8 cellular contexts compared by ENCODE assay signal in genomic region chr9:122370869-122371467, GRCh38. TPM values are rescaled to one million over a fixed set of nuclear protein-coding genes. Genes with fewer than 3 reads are reported as not detected.
DNase-seq lines count a peak whose midpoint lies in the region; ATAC-seq and TF ChIP-seq lines count a peak whose summit lies in the region.

Gene PTGS1, plus strand, starts transcription at chr9:122371024. Its CDS starts 61 bp downstream, at chr9:122371085.

- H3K27me3 ChIP-seq in ACC112 (ENCODE audit: insufficient read depth, low read length) (no peaks in the 10 kb centered on the region), Peyer's patch (no peaks in the 10 kb centered on the region), muscle layer of colon (ENCODE audit: control insufficient read depth in 1 of 2, insufficient read depth in 2 of 2, low read length in 2 of 2) (no peaks in the 10 kb centered on the region)
- H3K27me3 ChIP-seq in effector memory CD4-positive, alpha-beta T cell (replicated peaks; ENCODE audit: control insufficient read depth, insufficient read depth, low read length, poor library complexity, severe bottlenecking): no peaks in the 10 kb centered on the region

- no peaks in the 10 kb centered on the region for H3K36me3 Mint-ChIP-seq in endothelial cell (ENCODE audit: low read depth, unreplicated experiment)

- no peaks in the 10 kb centered on the region for H3K9me3 Mint-ChIP-seq in endothelial cell (ENCODE audit: unreplicated experiment)

- peaks cover 19% of the 10 kb centered on the region for H3K79me2 ChIP-seq in ACC112 (ENCODE audit: control insufficient read depth, insufficient read depth, low read length, unreplicated experiment)

- H3K27me3 Mint-ChIP-seq in endothelial cell (ENCODE audit: unreplicated experiment): peaks cover 19% of the 10 kb centered on the region

- peak; percentile 56 for ATAC-seq in HG03060 (IDR thresholded peaks at IDR 0.05; ENCODE audit: low read depth, unreplicated experiment)

- no peaks in the 10 kb centered on the region for H3K36me3 ChIP-seq in ACC112 (ENCODE audit: insufficient read depth, low read length)
- no peaks in the 10 kb centered on the region for H3K36me3 ChIP-seq in Peyer's patch
- H3K36me3 ChIP-seq in muscle layer of colon (ENCODE audit: insufficient read depth, low read length): no peaks in the 10 kb centered on the region
- H3K36me3 ChIP-seq in effector memory CD4-positive, alpha-beta T cell (ENCODE audit: control insufficient read depth, insufficient read depth, low read length): no peaks in the 10 kb centered on the region

- TF ChIP-seq POLR2A in Peyer's patch (IDR thresholded peaks at IDR 0.05): no peak

- H3K4me3 Mint-ChIP-seq in endothelial cell (ENCODE audit: unreplicated experiment): peak within 1 kb of the TSS; percentile 65

- H3K27ac ChIP-seq in ACC112 (ENCODE audit: low read depth, low read length): no peak within 1 kb of the TSS
- peak within 1 kb of the TSS; percentile 6 to 79 (median 62) for H3K27ac ChIP-seq in Peyer's patch
- peak within 1 kb of the TSS; percentile 85 for H3K27ac ChIP-seq in muscle layer of colon (ENCODE audit: low read depth, low read length)
- no peak within 1 kb of the TSS for H3K27ac ChIP-seq in effector memory CD4-positive, alpha-beta T cell (ENCODE audit: insufficient read depth, low read length, poor library complexity, severe bottlenecking)

- H3K4me1 ChIP-seq in ACC112 (ENCODE audit: control insufficient read depth, insufficient read depth, low read length, unreplicated experiment) (peaks cover 37% of the 10 kb centered on the region), Peyer's patch (peaks cover 0 to 28% (median 0%) of the 10 kb centered on the region in 4 donors), muscle layer of colon (ENCODE audit: insufficient read depth, low read length) (peaks cover 62% of the 10 kb centered on the region)
- H3K4me1 ChIP-seq in effector memory CD4-positive, alpha-beta T cell (ENCODE audit: control insufficient read depth, insufficient read depth, low read length, poor library complexity, severe bottlenecking): peaks cover 7% of the 10 kb centered on the region

- peak within 1 kb of the TSS; percentile 64 for H3K9ac ChIP-seq in muscle layer of colon (ENCODE audit: low read length)

- H3K4me3 ChIP-seq in ACC112 (ENCODE audit: low read depth, low read length) (peak within 1 kb of the TSS; percentile 94), Peyer's patch (peak within 1 kb of the TSS; percentile 26 to 58 (median 49)), muscle layer of colon (ENCODE audit: low read depth in 1 of 2, low read length in 2 of 2) (peak within 1 kb of the TSS; percentile 78 to 86)
- H3K4me3 ChIP-seq in effector memory CD4-positive, alpha-beta T cell (ENCODE audit: insufficient read depth, low read depth, low read length, poor library complexity, severe bottlenecking): no peak within 1 kb of the TSS

- H2AFZ ChIP-seq in ACC112 (ENCODE audit: low read length, unreplicated experiment): peak within 1 kb of the TSS; percentile 79

- H3K27ac Mint-ChIP-seq in endothelial cell (ENCODE audit: unreplicated experiment): peak within 1 kb of the TSS; percentile 67

- H3K4me1 Mint-ChIP-seq in endothelial cell (ENCODE audit: unreplicated experiment): peaks cover 25% of the 10 kb centered on the region

- in situ Hi-C loops in GM13976 (cut with MboI; ENCODE audit: low sequenced_read_pairs, unreplicated experiment): no loop called here

- no peak for TF ChIP-seq CTCF in GM13976 (IDR thresholded peaks at IDR 0.05; ENCODE audit: borderline replicate concordance, control extremely low read depth, extremely low read depth, insufficient read depth, missing control alignments)
- no peak for TF ChIP-seq CTCF in Peyer's patch (IDR thresholded peaks at IDR 0.05)
- no peak for TF ChIP-seq CTCF in endothelial cell (IDR thresholded peaks at IDR 0.05; ENCODE audit: unreplicated experiment)

- H3K9me3 ChIP-seq in Peyer's patch (no peaks in the 10 kb centered on the region), muscle layer of colon (ENCODE audit: low read length) (no peaks in the 10 kb centered on the region)
- no peaks in the 10 kb centered on the region for H3K9me3 ChIP-seq in effector memory CD4-positive, alpha-beta T cell (ENCODE audit: control insufficient read depth, low read length)

- DNase-seq in GM13976 (ENCODE audit: low spot score): peak; percentile 75
- DNase-seq in Peyer's patch: peak; percentile 62 to 74 (median 72)
- peak; percentile 36 for DNase-seq in endothelial cell (ENCODE audit: low spot score)
- no peak for DNase-seq in effector memory CD4-positive, alpha-beta T cell
- no peak for DNase-seq in NK-92 (lab: John Stamatoyannopoulos, UW; ENCODE audit: unreplicated experiment)

RNA-seq across cellular contexts. Expression of gene PTGS1, which starts in this region (rescaled TPM):
- total RNA-seq in Peyer's patch (10 to 100 TPM in 3 of 4 donors, 1 to 10 TPM in 1; 6.4 to 17.3 (median 13.8) TPM), endothelial cell (ENCODE audit: unreplicated experiment) (33.4 TPM)

Comparison
In these comparisons a context has a peak if more than half of its experiments do, and no peak if none do; other contexts are left out.
1. H3K27ac ChIP-seq: peak in Peyer's patch (4 of 4) and muscle layer of colon (single experiment); none in ACC112 (single experiment) and effector memory CD4-positive, alpha-beta T cell (single experiment).
2. DNase-seq: peak in GM13976 (single experiment), Peyer's patch (3 of 3) and endothelial cell (single experiment); none in effector memory CD4-positive, alpha-beta T cell (0 of 3) and NK-92 (single experiment).